Comparison of ENCODE assay signal across 25 cellular contexts in genomic region chr12:113316155-113316554, GRCh38. TPM values are rescaled to one million over a fixed set of nuclear protein-coding genes. Genes with fewer than 3 reads are reported as not detected.
DNase-seq lines count a peak whose midpoint lies in the region; ATAC-seq, FAIRE-seq and TF ChIP-seq lines count a peak whose summit lies in the region.
"Had no signal": no experiment of that assay in that cellular context is flagged by ENCODE, and none has a peak within 500 bp of the region (broad histone marks: within the 10 kb centered on the region; RNA-seq: fewer than 3 reads in every experiment).

No MANE protein-coding gene starts in this region.

- WGBS in pancreas, 2 donors, result 90 to 93% methylated on average over 7 of the region's 7 CpGs

- H4K20me1 ChIP-seq in GM23338 (replicated peaks; ENCODE audit: insufficient read depth), result no peaks in the 10 kb centered on the region

- TF ChIP-seq CTCF in BE2C (IDR thresholded peaks at IDR 0.05; ENCODE audit: low read depth, low read length) (peak; percentile 27; the same call in 1 of the 2 replicates), GM23338 (conservative IDR thresholded peaks at IDR 0.05; ENCODE audit: low read depth in 2 of 2) (peak; percentile 49 to 51), RWPE2 (IDR thresholded peaks at IDR 0.05; ENCODE audit: poor library complexity, severe bottlenecking) (peak; percentile 24), epithelial cell of proximal tubule (conservative IDR thresholded peaks at IDR 0.05; ENCODE audit: low read depth, low read length) (peak; percentile 37), lower lobe of right lung (IDR thresholded peaks at IDR 0.05) (no peak), pancreas (IDR thresholded peaks at IDR 0.05) (no peak)

- no peaks in the 10 kb centered on the region for H3K79me2 ChIP-seq in GM23338 (replicated peaks; ENCODE audit: insufficient read depth)

- no peak overlapping the region for H3K4me2 ChIP-seq in GM23338

- FAIRE-seq in pancreas (lab: Jason Lieb, UNC), result no peak
- FAIRE-seq: G401.6, GM12892 had no signal

- no peak for ATAC-seq in GM23338
- no peak for ATAC-seq in RWPE2 (ENCODE audit: low read depth)
- no peak for ATAC-seq in GM21447 (IDR thresholded peaks at IDR 0.05; ENCODE audit: unreplicated experiment)
- ATAC-seq in lower lobe of right lung, result no peak
- ATAC-seq in pancreas, result no peak

- no peak overlapping the region for H3K27ac Mint-ChIP-seq in GM23338
- H3K27ac Mint-ChIP-seq: activated T-helper 1 cell treated with anti-CD3 and anti-CD28 coated beads, Interleukin-12 subunit alpha, Interleukin-12 subunit beta, Interleukin-2, Interleukin-4 antibody, amounts not matched to agents 30 ng/mL and 10 ng/mL and 1 ng/mL, durations not matched to agents 14 hours and 24 hours and 36 hours; CD4-positive, alpha-beta memory T cell; T-helper 2 cell treated with Interferon-gamma antibody and Interleukin-4, amounts not matched to agents 5 μg/mL and 100 μg/mL, for 36 hours had no signal

- H3K4me3 Mint-ChIP-seq in GM23338, result no peak overlapping the region
- H3K4me3 Mint-ChIP-seq: activated T-helper 1 cell treated with anti-CD3 and anti-CD28 coated beads, Interleukin-12 subunit alpha, Interleukin-12 subunit beta, Interleukin-2, Interleukin-4 antibody, amounts not matched to agents 30 ng/mL and 10 ng/mL and 1 ng/mL, durations not matched to agents 14 hours and 24 hours and 36 hours; CD4-positive, alpha-beta memory T cell; central memory CD8-positive, alpha-beta T cell; T-helper 2 cell treated with Interferon-gamma antibody and Interleukin-4, amounts not matched to agents 5 μg/mL and 100 μg/mL, for 36 hours had no signal

- no peaks in the 10 kb centered on the region for H3K9me2 ChIP-seq in GM23338 (ENCODE audit: insufficient read depth)

- H3K9me3 ChIP-seq in BE2C (no peaks in the 10 kb centered on the region), RWPE2 (ENCODE audit: severe bottlenecking) (no peaks in the 10 kb centered on the region), lower lobe of right lung (no peaks in the 10 kb centered on the region), pancreas (no peaks in the 10 kb centered on the region)
- H3K9me3 ChIP-seq: prostate gland, stomach had no signal

- H3K9me3 Mint-ChIP-seq in GM23338, result no peaks in the 10 kb centered on the region; the same call in 2 of the 3 replicates
- H3K9me3 Mint-ChIP-seq: activated T-helper 1 cell treated with anti-CD3 and anti-CD28 coated beads, Interleukin-12 subunit alpha, Interleukin-12 subunit beta, Interleukin-2, Interleukin-4 antibody, amounts not matched to agents 30 ng/mL and 10 ng/mL and 1 ng/mL, durations not matched to agents 14 hours and 24 hours and 36 hours; CD4-positive, alpha-beta memory T cell; central memory CD8-positive, alpha-beta T cell; T-helper 2 cell treated with Interferon-gamma antibody and Interleukin-4, amounts not matched to agents 5 μg/mL and 100 μg/mL, for 36 hours had no signal

- no peaks in the 10 kb centered on the region for H3K4me1 ChIP-seq in BE2C
- H3K4me1 ChIP-seq in GM23338 (ENCODE audit: insufficient read depth), result no peaks in the 10 kb centered on the region
- no peaks in the 10 kb centered on the region for H3K4me1 ChIP-seq in RWPE2 (ENCODE audit: insufficient read depth, poor library complexity, severe bottlenecking)
- no peaks in the 10 kb centered on the region for H3K4me1 ChIP-seq in lower lobe of right lung
- no peaks in the 10 kb centered on the region for H3K4me1 ChIP-seq in pancreas
- H3K4me1 ChIP-seq: prostate gland, stomach, tibial nerve had no signal

- H3K27me3 Mint-ChIP-seq in GM23338 (ENCODE audit: insufficient read depth, low read depth, poor library complexity), result peaks cover 4% of the 10 kb centered on the region
- H3K27me3 Mint-ChIP-seq: CD4-positive, alpha-beta memory T cell; central memory CD8-positive, alpha-beta T cell had no signal

- H3F3A ChIP-seq in GM23338 (replicated peaks; ENCODE audit: low read depth), result peaks cover 8% of the 10 kb centered on the region

- H3K36me3 ChIP-seq in BE2C (no peaks in the 10 kb centered on the region), GM23338 (ENCODE audit: insufficient read depth) (no peaks in the 10 kb centered on the region), RWPE2 (ENCODE audit: low read depth) (peaks cover 23% of the 10 kb centered on the region), lower lobe of right lung (peaks cover 96% of the 10 kb centered on the region), pancreas (peaks cover 0 to 38% (median 0%) of the 10 kb centered on the region in 3 donors)

- H3K36me3 Mint-ChIP-seq in GM23338 (ENCODE audit: low read depth), result peaks cover 17% of the 10 kb centered on the region

- no peak overlapping the region for H2AFZ ChIP-seq in GM23338

- H3K4me1 Mint-ChIP-seq in GM23338, result peaks cover 6% of the 10 kb centered on the region; the same call in 2 of the 3 replicates
- H3K4me1 Mint-ChIP-seq: central memory CD8-positive, alpha-beta T cell had no signal

- H3K27ac ChIP-seq in GM23338 (ENCODE audit: low read depth) (no peak overlapping the region), RWPE2 (ENCODE audit: poor library complexity, severe bottlenecking) (no peak overlapping the region), lower lobe of right lung (no peak overlapping the region), pancreas (no peak overlapping the region)
- H3K27ac ChIP-seq: prostate gland, stomach, tibial nerve had no signal

- intact Hi-C loops in posterior cingulate gyrus (cut with DNase I), result no loop called here
- intact Hi-C loops in lower lobe of right lung (cut with DNase I), result no loop called here
- intact Hi-C loops in pancreas (cut with DNase I), result loop anchor here in 1 of 3 donors (10.0 kb wide), 1 partner anchor 109 kb away; the partner anchor contains the start of gene SDSL

- H3K4me3 ChIP-seq in BE2C (ENCODE audit: low read depth, low read length), result no peak overlapping the region
- H3K4me3 ChIP-seq in GM23338, result no peak overlapping the region
- no peak overlapping the region for H3K4me3 ChIP-seq in RWPE2 (ENCODE audit: severe bottlenecking)
- no peak overlapping the region for H3K4me3 ChIP-seq in epithelial cell of proximal tubule (ENCODE audit: low read depth, low read length)
- no peak overlapping the region for H3K4me3 ChIP-seq in lower lobe of right lung
- no peak overlapping the region for H3K4me3 ChIP-seq in pancreas
- H3K4me3 ChIP-seq: prostate gland, stomach, tibial nerve had no signal

- H3K27me3 ChIP-seq in BE2C (no peaks in the 10 kb centered on the region), GM23338 (ENCODE audit: insufficient read depth) (no peaks in the 10 kb centered on the region), RWPE2 (ENCODE audit: insufficient read depth, poor library complexity, severe bottlenecking) (no peaks in the 10 kb centered on the region), lower lobe of right lung (ENCODE audit: low read depth) (no peaks in the 10 kb centered on the region), pancreas (no peaks in the 10 kb centered on the region)
- H3K27me3 ChIP-seq: stomach, tibial nerve had no signal

- DNase-seq in BE2C (no peak), GM23338 (ENCODE audit: low spot score) (no peak), RWPE2 (ENCODE audit: low spot score) (no peak), epithelial cell of proximal tubule (ENCODE audit: low read depth) (no peak), posterior cingulate gyrus (no peak), lower lobe of right lung (no peak), pancreas (no peak)
- DNase-seq: activated CD4-positive, alpha-beta T cell treated with anti-CD3 and anti-CD28 coated beads, Interleukin-2, amount 50 U/mL, for 1 hour; activated naive CD4-positive, alpha-beta T cell treated with anti-CD3 and anti-CD28 coated beads, Interleukin-2, amount 50 U/mL, for 16 hours; CD4-positive, alpha-beta memory T cell; DMS 273 treated with DMSO at 0.1 percent for 48 hours; head of caudate nucleus; KBM-7; mammary epithelial cell; NCI-H524 treated with DMSO at 0.1 percent for 48 hours; stimulated activated CD8-positive, alpha-beta memory T cell treated with anti-CD3 and anti-CD28 coated beads, Interleukin-4, amount 100 ng/mL, for 48 hours; stomach had no signal

TF ChIP-seq in GM23338, 12 proteins besides CTCF, POLR2A, EP300 and RAD21:
- no peak for TF ChIP-seq REST (IDR thresholded peaks at IDR 0.05; ENCODE audit: unreplicated experiment)

RNA-seq across cellular contexts. Expression of gene SLC8B1, which starts 18.8 kb away (rescaled TPM):
- 0.82 TPM for polyA plus RNA-seq in BE2C (2012; ENCODE audit: insufficient read depth, insufficient read length, low read depth)
- total RNA-seq in GM23338 (2014; rRNA removed; shearing (Covaris generic)), result 8.9 and 13.4 TPM in 2 replicates
- polyA plus RNA-seq in GM23338 (2016; fragmentation: Nextera tagmentation; extraction: Ambion mirVana), result 5.3 and 6.0 TPM in 2 replicates
- 26.0 and 26.6 TPM in 2 replicates for total RNA-seq in epithelial cell of proximal tubule
- 39.3 TPM for total RNA-seq in lower lobe of right lung
- total RNA-seq in pancreas, result 10 to 100 TPM; 13.0 to 26.8 (median 17.2) TPM
- polyA plus RNA-seq in pancreas, result 10 to 100 TPM; 25.9 to 39.1 TPM

RNA-seq across cellular contexts. Expression of gene PLBD2, which starts 42.2 kb away (rescaled TPM):
- polyA plus RNA-seq in BE2C (2012; ENCODE audit: insufficient read depth, insufficient read length, low read depth), result 17.2 TPM
- 37.0 and 37.1 TPM in 2 replicates for total RNA-seq in GM23338 (2014; rRNA removed; shearing (Covaris generic))
- polyA plus RNA-seq in GM23338 (2016; fragmentation: Nextera tagmentation; extraction: Ambion mirVana), result 10.2 and 10.4 TPM in 2 replicates
- total RNA-seq in epithelial cell of proximal tubule, result 15.6 and 20.1 TPM in 2 replicates
- 44.8 TPM for total RNA-seq in lower lobe of right lung
- total RNA-seq in pancreas, result 10 to 100 TPM; 13.9 to 29.3 (median 17.5) TPM
- 10 to 100 TPM; 11.4 to 11.6 TPM for polyA plus RNA-seq in pancreas

Comparison
In these comparisons a context has a peak if more than half of its experiments do, and no peak if none do; other contexts are left out.
1. CTCF ChIP-seq: peak in BE2C (single experiment), GM23338 (2 of 2), RWPE2 (single experiment) and epithelial cell of proximal tubule (single experiment); none in lower lobe of right lung (single experiment) and pancreas (0 of 4).